21 cellular contexts compared by ENCODE assay signal in genomic region chr2:1492696-1493095, GRCh38.
DNase-seq lines count a peak whose midpoint lies in the region; ATAC-seq and TF ChIP-seq lines count a peak whose summit lies in the region.
"Had no signal": no experiment of that assay in that cellular context is flagged by ENCODE, and none has a peak within 500 bp of the region (broad histone marks: within the 10 kb centered on the region; RNA-seq: fewer than 3 reads in every experiment).

No MANE protein-coding gene starts in this region.

- H3K27ac ChIP-seq in right atrium auricular region (peak overlapping the region; percentile 31 to 52), sigmoid colon (peak overlapping the region in 1 of 4 donors; percentile 20)
- H3K27ac ChIP-seq: parathyroid adenoma, tibial nerve had no signal

- ATAC-seq in left ventricle myocardium superior, result no peak
- ATAC-seq in GM21576 (IDR thresholded peaks at IDR 0.05; ENCODE audit: unreplicated experiment), result no peak
- ATAC-seq in HG03520 (IDR thresholded peaks at IDR 0.05; ENCODE audit: unreplicated experiment), result no peak
- ATAC-seq: natural killer cell, PC-3 had no signal

- no peaks in the 10 kb centered on the region for H3K9me3 ChIP-seq in right atrium auricular region
- no peaks in the 10 kb centered on the region for H3K9me3 ChIP-seq in sigmoid colon
- H3K9me3 ChIP-seq: gastroesophageal sphincter, tibial nerve had no signal

- DNase-seq in right atrium auricular region (ENCODE audit: low spot score) (no peak), left ventricle myocardium superior (no peak), left kidney (ENCODE audit: low read depth, low spot score) (peak; percentile 58), sigmoid colon (peak; percentile 43), activated gamma-delta T cell (lab: John Stamatoyannopoulos, UW) (no peak), DMS 273 treated with DMSO at 0.1 percent for 48 hours (lab: John Stamatoyannopoulos, UW) (no peak)
- DNase-seq: activated CD4-positive, alpha-beta T cell treated with anti-CD3 and anti-CD28 coated beads, Interleukin-2, amount 50 U/mL, for 4 hours; activated CD4-positive, CD25-positive, alpha-beta regulatory T cell; activated effector memory CD4-positive, alpha-beta T cell treated with anti-CD3 and anti-CD28 coated beads, Interleukin-2, amount 50 U/mL, for 16 hours; activated T-cell treated with anti-CD3 and anti-CD28 coated beads for 4 hours; DMS53; hippocampal formation; natural killer cell; NCI-H1694; NCI-H524; PC-3 had no signal

- TF ChIP-seq EP300 in sigmoid colon (IDR thresholded peaks at IDR 0.05), result no peak

- no peak overlapping the region for H3K4me3 ChIP-seq in right atrium auricular region
- no peak overlapping the region for H3K4me3 ChIP-seq in sigmoid colon
- H3K4me3 ChIP-seq: gastroesophageal sphincter, tibial nerve had no signal

- H3K36me3 ChIP-seq in right atrium auricular region (no peaks in the 10 kb centered on the region), sigmoid colon (no peaks in the 10 kb centered on the region)
- H3K36me3 ChIP-seq: gastroesophageal sphincter, tibial nerve had no signal

- TF ChIP-seq CTCF in right atrium auricular region (IDR thresholded peaks at IDR 0.05), result no peak
- TF ChIP-seq CTCF in sigmoid colon (IDR thresholded peaks at IDR 0.05), result no peak

- 84 to 87% methylated on average over 12 of the region's 12 CpGs for WGBS in sigmoid colon, 2 donors

- no peak for TF ChIP-seq POLR2A in sigmoid colon (IDR thresholded peaks at IDR 0.05)

- H3K4me1 ChIP-seq in right atrium auricular region (no peaks in the 10 kb centered on the region), sigmoid colon (no peaks in the 10 kb centered on the region)
- H3K4me1 ChIP-seq: gastroesophageal sphincter, parathyroid adenoma, tibial nerve had no signal

- intact Hi-C loops in left ventricle myocardium superior (cut with micrococcal nuclease), result no loop called here
- intact Hi-C loops in sigmoid colon (cut with DNase I), result no loop called here

- no peaks in the 10 kb centered on the region for H3K27me3 ChIP-seq in right atrium auricular region
- H3K27me3 ChIP-seq in sigmoid colon, result peaks cover 0 to 5% (median 0%) of the 10 kb centered on the region in 3 donors
- H3K27me3 ChIP-seq: tibial nerve had no signal

Comparison
In these comparisons a context has a peak if more than half of its experiments do, and no peak if none do; other contexts are left out.
1. DNase-seq: peak in left kidney (single experiment) and sigmoid colon (single experiment); none in right atrium auricular region (single experiment), left ventricle myocardium superior (single experiment), activated gamma-delta T cell (single experiment) and DMS 273 treated with DMSO at 0.1 percent for 48 hours (single experiment).